In the genomic region with DNA sequence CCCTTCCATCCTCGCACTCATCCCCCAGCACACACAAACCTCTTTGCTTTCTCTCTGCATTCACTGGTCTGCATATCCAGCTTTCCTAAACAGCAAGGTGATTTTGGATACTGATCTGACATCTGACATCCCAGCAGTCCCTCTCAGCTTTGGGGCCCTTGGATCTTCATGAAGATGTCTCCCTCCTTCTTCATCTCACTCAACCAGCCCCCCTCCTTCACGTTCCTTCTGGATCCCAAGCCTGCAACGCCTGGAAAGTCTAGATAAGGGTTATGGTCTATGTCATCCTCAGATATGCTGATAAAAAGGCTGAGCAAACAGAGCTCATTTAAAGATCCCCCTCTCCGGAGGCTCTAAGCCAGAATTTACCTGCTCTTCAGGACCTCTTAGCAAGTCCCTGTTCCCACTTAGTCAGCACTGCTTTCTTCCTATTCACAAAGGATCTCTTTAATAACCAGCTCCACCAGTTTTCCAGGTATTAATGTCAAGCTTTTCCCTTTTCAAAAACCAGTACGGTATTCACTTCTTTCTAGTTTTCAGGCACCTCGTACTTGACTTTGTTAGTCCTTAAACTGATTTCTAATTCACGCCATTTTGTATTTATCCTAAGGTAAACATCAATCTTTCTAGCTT, we compare ENCODE assay signal across 16 cellular contexts. TPM values are rescaled to one million over a fixed set of nuclear protein-coding genes. Genes with fewer than 3 reads are reported as not detected.
DNase-seq lines count a peak whose midpoint lies in the region; ATAC-seq and TF ChIP-seq lines count a peak whose summit lies in the region.
"Had no signal": no experiment of that assay in that cellular context is flagged by ENCODE, and none has a peak within 500 bp of the region (broad histone marks: within the 10 kb centered on the region; RNA-seq: fewer than 3 reads in every experiment).

No MANE protein-coding gene starts in this region.

- H3K79me2 ChIP-seq in parathyroid adenoma, result peaks cover 47% of the 10 kb centered on the region

- H3K9me3 Mint-ChIP-seq in Calu3 (ENCODE audit: low read depth, unreplicated experiment), result no peaks in the 10 kb centered on the region
- H3K9me3 Mint-ChIP-seq: activated CD4-positive, alpha-beta T cell treated with anti-CD3 and anti-CD28 coated beads, Interleukin-2, amount 10 ng/mL, durations not matched to agents 7 days and 5 days had no signal

- DNase-seq in Calu3 (no peak), NCI-H510A (lab: John Stamatoyannopoulos, UW) (peak; percentile 25), coronary artery (ENCODE audit: low spot score) (no peak), amygdala (lab: John Stamatoyannopoulos, UW) (no peak)
- no peak for DNase-seq in stimulated activated CD8-positive, alpha-beta memory T cell treated with anti-CD3 and anti-CD28 coated beads, Interleukin-4, amount 100 ng/mL, for 48 hours
- DNase-seq in activated CD8-positive, alpha-beta memory T cell treated with anti-CD3 and anti-CD28 coated beads for 24 hours, result no peak
- DNase-seq: activated CD4-positive, alpha-beta T cell treated with anti-CD3 and anti-CD28 coated beads, Interleukin-2, amount 10 ng/mL, durations not matched to agents 7 days and 5 days; activated T-cell treated with anti-CD3 and anti-CD28 coated beads, Interleukin-2, amount 50 U/mL, for 48 hours; cortex of kidney; Kasumi-1; NCI-H1694; NCI-H774; stimulated activated CD4-positive, alpha-beta T cell treated with anti-CD3 and anti-CD28 coated beads, Interleukin-15, amount 100 ng/mL, for 24 hours had no signal

- peak overlapping the region; percentile 1 for H3K4me2 ChIP-seq in parathyroid adenoma (ENCODE audit: low read length)

- H3K27ac ChIP-seq in coronary artery (peak overlapping the region; percentile 5 to 42), parathyroid adenoma (peak overlapping the region; percentile 63)
- H3K27ac ChIP-seq: RWPE1 had no signal

- TF ChIP-seq CTCF in Calu3 (IDR thresholded peaks at IDR 0.05; ENCODE audit: unreplicated experiment) (no peak), coronary artery (IDR thresholded peaks at IDR 0.05) (no peak), parathyroid adenoma (IDR thresholded peaks at IDR 0.05) (no peak)

- H3K9ac ChIP-seq in parathyroid adenoma, result no peak overlapping the region

- H3K27ac Mint-ChIP-seq in Calu3 (ENCODE audit: unreplicated experiment), result peak overlapping the region; percentile 48
- H3K27ac Mint-ChIP-seq: activated CD4-positive, alpha-beta T cell treated with anti-CD3 and anti-CD28 coated beads, Interleukin-2, amount 10 ng/mL, durations not matched to agents 7 days and 5 days had no signal

- no peaks in the 10 kb centered on the region for H3K9me3 ChIP-seq in parathyroid adenoma (ENCODE audit: control insufficient read depth, low read length)

- peak overlapping the region; percentile 14 for H2AFZ ChIP-seq in parathyroid adenoma

- ATAC-seq in GM18870 (IDR thresholded peaks at IDR 0.05; ENCODE audit: unreplicated experiment), result no peak

- intact Hi-C loops in Calu3 (cut with micrococcal nuclease; ENCODE audit: unreplicated experiment), result no loop called here

- no TSS peak for BruUV-seq in Calu3 (replicated peaks; lab: Mats Ljungman, UMichigan)

- H3K4me1 Mint-ChIP-seq in Calu3 (ENCODE audit: low read depth, unreplicated experiment), result peaks cover 38% of the 10 kb centered on the region

- CTCF ChIA-PET in Calu3 (lab: Charles Lee), result interaction anchor here (0.5 to 1.2 kb wide), 2 partner anchors 13 to 36 kb away, joined by 3 read pairs; no protein-coding TSS in a partner anchor

- no peaks in the 10 kb centered on the region for H3K27me3 ChIP-seq in parathyroid adenoma (ENCODE audit: control insufficient read depth, insufficient read depth, low read length)

- H3K4me1 ChIP-seq in parathyroid adenoma, result peaks cover 46% of the 10 kb centered on the region

- no peak overlapping the region for H3K4me3 ChIP-seq in coronary artery
- no peak overlapping the region for H3K4me3 ChIP-seq in parathyroid adenoma (ENCODE audit: low read depth, low read length)

- H3K36me3 ChIP-seq in parathyroid adenoma (ENCODE audit: control insufficient read depth, insufficient read depth, low read length), result no peaks in the 10 kb centered on the region

- no peaks in the 10 kb centered on the region for H3K27me3 Mint-ChIP-seq in Calu3 (ENCODE audit: unreplicated experiment)
- H3K27me3 Mint-ChIP-seq: activated CD4-positive, alpha-beta T cell treated with anti-CD3 and anti-CD28 coated beads, Interleukin-2, amount 10 ng/mL, durations not matched to agents 7 days and 5 days had no signal

- H3K4me3 Mint-ChIP-seq in Calu3 (ENCODE audit: low read depth, unreplicated experiment), result no peak overlapping the region
- H3K4me3 Mint-ChIP-seq: activated CD4-positive, alpha-beta T cell treated with anti-CD3 and anti-CD28 coated beads, Interleukin-2, amount 10 ng/mL, durations not matched to agents 7 days and 5 days had no signal

- peaks cover 11% of the 10 kb centered on the region for H3K36me3 Mint-ChIP-seq in Calu3 (ENCODE audit: insufficient read depth, unreplicated experiment)

RNA-seq across cellular contexts. Expression of gene CREB3L2, which starts 38.9 kb away (rescaled TPM):
- 34.5 and 39.9 TPM in 2 replicates for total RNA-seq in Calu3 (2022)
